In genomic region chr6:163637524-163637923, GRCh38 we compare ENCODE assay signal across 14 cellular contexts.
DNase-seq lines count a peak whose midpoint lies in the region; ATAC-seq, FAIRE-seq and TF ChIP-seq lines count a peak whose summit lies in the region.
"Had no signal": no experiment of that assay in that cellular context is flagged by ENCODE, and none has a peak within 500 bp of the region (broad histone marks: within the 10 kb centered on the region; RNA-seq: fewer than 3 reads in every experiment).

No MANE protein-coding gene starts in this region.

- FAIRE-seq in GM18507 (lab: Jason Lieb, UNC): peak; percentile 77
- FAIRE-seq: H54 had no signal

- H3K27ac Mint-ChIP-seq in activated CD8-positive, alpha-beta T cell treated with anti-CD3 and anti-CD28 coated beads, Interleukin-2, amount 10 ng/mL, durations not matched to agents 7 days and 5 days: no peak overlapping the region
- H3K27ac Mint-ChIP-seq in HFFc6: no peak overlapping the region
- H3K27ac Mint-ChIP-seq: B cell had no signal

- H3K4me1 Mint-ChIP-seq in activated CD8-positive, alpha-beta T cell treated with anti-CD3 and anti-CD28 coated beads, Interleukin-2, amount 10 ng/mL, durations not matched to agents 7 days and 5 days (ENCODE audit: low read depth): no peaks in the 10 kb centered on the region
- no peaks in the 10 kb centered on the region; the same call in 1 of the 2 replicates for H3K4me1 Mint-ChIP-seq in HFFc6 (ENCODE audit: low read depth)
- H3K4me1 Mint-ChIP-seq: B cell had no signal

- no peak for TF ChIP-seq CTCF in GM20000 (IDR thresholded peaks at IDR 0.05; ENCODE audit: extremely low read depth, missing control alignments)
- TF ChIP-seq CTCF in coronary artery (IDR thresholded peaks at IDR 0.05): no peak
- TF ChIP-seq CTCF in HFFc6 (IDR thresholded peaks at IDR 0.05): no peak

- no peaks in the 10 kb centered on the region for H3K9me3 Mint-ChIP-seq in activated CD8-positive, alpha-beta T cell treated with anti-CD3 and anti-CD28 coated beads, Interleukin-2, amount 10 ng/mL, durations not matched to agents 7 days and 5 days (ENCODE audit: insufficient read depth)
- H3K9me3 Mint-ChIP-seq in HFFc6: peaks cover 4% of the 10 kb centered on the region; the same call in 1 of the 2 replicates

- H3K4me3 ChIP-seq in coronary artery: no peak overlapping the region
- H3K4me3 ChIP-seq: hepatocyte, PC-9 had no signal

- CTCF ChIA-PET in activated CD8-positive, alpha-beta T cell treated with anti-CD3 and anti-CD28 coated beads, Interleukin-2, amount 10 ng/mL, durations not matched to agents 7 days and 5 days (lab: Charles Lee): no interaction called here

- no peak overlapping the region for H3K27ac ChIP-seq in coronary artery
- H3K27ac ChIP-seq: hepatocyte, PC-9 had no signal

- DNase-seq in GM18507 (ENCODE audit: extremely low spot score, insufficient read length, low read depth) (no peak), GM20000 (ENCODE audit: low spot score) (peak; percentile 67), HuH-7.5 (ENCODE audit: low spot score) (no peak), coronary artery (ENCODE audit: low spot score) (no peak), HFFc6 (no peak)
- DNase-seq in activated CD8-positive, alpha-beta T cell treated with anti-CD3 and anti-CD28 coated beads, Interleukin-2, amount 10 ng/mL, durations not matched to agents 7 days and 5 days: no peak
- DNase-seq: activated CD4-positive, alpha-beta T cell treated with anti-CD3 and anti-CD28 coated beads, Interleukin-2, amount 50 U/mL, for 48 hours; activated naive CD4-positive, alpha-beta T cell; PC-9 had no signal

- H3K4me3 Mint-ChIP-seq in activated CD8-positive, alpha-beta T cell treated with anti-CD3 and anti-CD28 coated beads, Interleukin-2, amount 10 ng/mL, durations not matched to agents 7 days and 5 days: no peak overlapping the region
- no peak overlapping the region for H3K4me3 Mint-ChIP-seq in HFFc6
- H3K4me3 Mint-ChIP-seq: B cell had no signal

- peak; percentile 91 for ATAC-seq in HG02885 (IDR thresholded peaks at IDR 0.05; ENCODE audit: poor library complexity, unreplicated experiment)
- peak; percentile 82 for ATAC-seq in HG03520 (IDR thresholded peaks at IDR 0.05; ENCODE audit: unreplicated experiment)
- ATAC-seq in activated CD8-positive, alpha-beta T cell treated with anti-CD3 and anti-CD28 coated beads, Interleukin-2, amount 10 ng/mL, durations not matched to agents 7 days and 5 days: no peak

- H3K36me3 Mint-ChIP-seq in activated CD8-positive, alpha-beta T cell treated with anti-CD3 and anti-CD28 coated beads, Interleukin-2, amount 10 ng/mL, durations not matched to agents 7 days and 5 days (ENCODE audit: low read depth): no peaks in the 10 kb centered on the region
- no peaks in the 10 kb centered on the region; the same call in 1 of the 2 replicates for H3K36me3 Mint-ChIP-seq in HFFc6 (ENCODE audit: low read depth)

- POLR2A ChIA-PET in activated CD8-positive, alpha-beta T cell treated with anti-CD3 and anti-CD28 coated beads, Interleukin-2, amount 10 ng/mL, durations not matched to agents 7 days and 5 days (lab: Charles Lee): no interaction called here

- peaks cover 2% of the 10 kb centered on the region for H3K27me3 Mint-ChIP-seq in activated CD8-positive, alpha-beta T cell treated with anti-CD3 and anti-CD28 coated beads, Interleukin-2, amount 10 ng/mL, durations not matched to agents 7 days and 5 days (ENCODE audit: low read depth)
- peaks cover 9% of the 10 kb centered on the region for H3K27me3 Mint-ChIP-seq in HFFc6 (ENCODE audit: insufficient read depth)
